19 cellular contexts compared by ENCODE assay signal in the genomic region with DNA sequence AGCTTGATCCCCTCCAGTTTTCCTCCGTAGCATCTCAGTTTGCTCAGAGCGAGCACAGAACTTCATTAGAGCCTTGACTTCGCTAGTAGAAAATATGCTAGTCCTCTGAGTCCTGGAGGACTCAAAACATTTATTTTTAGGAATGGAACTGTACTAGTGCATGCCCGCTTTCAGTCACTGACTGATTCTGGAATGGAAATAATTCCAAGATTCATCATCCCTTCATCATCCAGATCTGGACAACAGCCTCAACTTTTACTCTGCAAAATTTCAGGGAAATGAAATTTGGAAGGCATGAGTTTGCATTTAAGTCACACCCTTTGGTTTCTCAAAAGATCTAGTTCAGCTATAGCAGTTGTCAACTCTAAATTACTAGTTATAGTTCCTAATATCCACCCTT.
A peak's percentile ranks its signal among the peaks of the same experiment; 100 is the strongest.
DNase-seq lines count a peak whose midpoint lies in the region; ATAC-seq, FAIRE-seq and TF ChIP-seq lines count a peak whose summit lies in the region.
"Had no signal": no experiment of that assay in that cellular context is flagged by ENCODE, and none has a peak within 500 bp of the region (broad histone marks: within the 10 kb centered on the region; RNA-seq: fewer than 3 reads in every experiment).

No MANE protein-coding gene starts in this region.

- POLR2A ChIA-PET in BJ (lab: Charles Lee) (interaction anchor here (0.6 kb wide), 1 partner anchor 14 kb away, joined by 15 read pairs; no protein-coding TSS in a partner anchor), endothelial cell of umbilical vein (lab: Charles Lee) (no interaction called here), T-cell (lab: Charles Lee) (no interaction called here)

- H3K36me3 Mint-ChIP-seq in neural progenitor cell (no peaks in the 10 kb centered on the region), T-cell (no peaks in the 10 kb centered on the region)
- H3K36me3 Mint-ChIP-seq: brain had no signal

- CTCF ChIA-PET in BJ (lab: Yijun Ruan, JAX) (interaction anchor here (0.6 to 1.1 kb wide), 3 partner anchors 19 to 388 kb away, joined by 3 read pairs; no protein-coding TSS in a partner anchor), endothelial cell of umbilical vein (lab: Charles Lee) (no interaction called here), T-cell (lab: Charles Lee) (no interaction called here)

- H2AFZ ChIP-seq in endothelial cell of umbilical vein (ENCODE audit: low read depth, low read length) (no peak overlapping the region), neural progenitor cell (replicated peaks) (peak overlapping the region; percentile 18)

- intact Hi-C loops in endothelial cell of umbilical vein (cut with micrococcal nuclease) = no loop called here

- no peak for TF ChIP-seq POLR2A in endothelial cell of umbilical vein (IDR thresholded peaks at IDR 0.05; ENCODE audit: low read depth, low read length)
- no peak for TF ChIP-seq POLR2A in tibial nerve (IDR thresholded peaks at IDR 0.05)

- H3K79me2 ChIP-seq in endothelial cell of umbilical vein (ENCODE audit: control insufficient read depth, insufficient read depth, low read length) = no peaks in the 10 kb centered on the region
- no peaks in the 10 kb centered on the region for H3K79me2 ChIP-seq in neural progenitor cell (ENCODE audit: low read depth)

- no peak for FAIRE-seq in endothelial cell of umbilical vein (lab: Jason Lieb, UNC)

- H3K9me3 ChIP-seq in endothelial cell of umbilical vein (replicated peaks; ENCODE audit: control insufficient read depth, insufficient read depth, low read length) (no peaks in the 10 kb centered on the region), neural progenitor cell (ENCODE audit: low read depth) (no peaks in the 10 kb centered on the region), tibial nerve (no peaks in the 10 kb centered on the region)
- H3K9me3 ChIP-seq: sigmoid colon had no signal

- H3K27ac ChIP-seq in endothelial cell of umbilical vein (ENCODE audit: insufficient read depth, low read depth, low read length) (no peak overlapping the region), neural progenitor cell (no peak overlapping the region), tibial nerve (no peak overlapping the region)

- H3K9ac ChIP-seq in endothelial cell of umbilical vein (replicated peaks; ENCODE audit: extremely low read depth, insufficient read depth, low read length) (no peak overlapping the region), neural progenitor cell (no peak overlapping the region)

- H3K4me2 ChIP-seq in endothelial cell of umbilical vein (ENCODE audit: insufficient read depth, low read length) (no peak overlapping the region), neural progenitor cell (no peak overlapping the region)

- H3K27me3 ChIP-seq in BJ (ENCODE audit: control insufficient read depth, insufficient read depth, low read length) = no peaks in the 10 kb centered on the region
- no peaks in the 10 kb centered on the region for H3K27me3 ChIP-seq in endothelial cell of umbilical vein (ENCODE audit: control insufficient read depth in 2 of 2, insufficient read depth in 2 of 2, low read length in 2 of 2)
- no peaks in the 10 kb centered on the region for H3K27me3 ChIP-seq in neural progenitor cell
- H3K27me3 ChIP-seq in tibial nerve = no peaks in the 10 kb centered on the region
- H3K27me3 ChIP-seq: sigmoid colon had no signal

- TF ChIP-seq EP300 in tibial nerve (IDR thresholded peaks at IDR 0.05) = no peak

- dilution Hi-C loops in endothelial cell of umbilical vein (cut with MboI; ENCODE audit: extremely low pct_ligation_motif_present, low sequenced_read_pairs) = no loop called here

- no peak overlapping the region for H3K4me3 Mint-ChIP-seq in neural progenitor cell
- no peak overlapping the region for H3K4me3 Mint-ChIP-seq in T-cell
- H3K4me3 Mint-ChIP-seq: activated naive CD4-positive, alpha-beta T cell treated with anti-CD3 and anti-CD28 coated beads for 36 hours; B cell; brain; H9 had no signal

- 70 to 90% methylated on average over 4 of the region's 4 CpGs for WGBS in tibial nerve, 2 donors

- H4K20me1 ChIP-seq in endothelial cell of umbilical vein (replicated peaks; ENCODE audit: control insufficient read depth, extremely low read depth, insufficient read depth, low read length) (no peaks in the 10 kb centered on the region), neural progenitor cell (ENCODE audit: low read depth) (no peaks in the 10 kb centered on the region)

- H3F3A ChIP-seq in neural progenitor cell (ENCODE audit: low read depth) = no peaks in the 10 kb centered on the region

- TF ChIP-seq CTCF in BJ (IDR thresholded peaks at IDR 0.05; ENCODE audit: insufficient read depth, low read depth, low read length) (no peak), endothelial cell of umbilical vein (IDR thresholded peaks at IDR 0.05; ENCODE audit: extremely low read depth in 1 of 2, insufficient read depth in 1 of 2, low read depth in 1 of 2, low read length in 2 of 2) (no peak), neural progenitor cell (IDR thresholded peaks at IDR 0.05) (no peak), tibial nerve (IDR thresholded peaks at IDR 0.05) (no peak)

- H3K9me3 Mint-ChIP-seq in neural progenitor cell (no peaks in the 10 kb centered on the region), T-cell (no peaks in the 10 kb centered on the region)
- H3K9me3 Mint-ChIP-seq: activated naive CD4-positive, alpha-beta T cell treated with anti-CD3 and anti-CD28 coated beads for 36 hours; H9 had no signal

- DNase-seq in BJ (ENCODE audit: low read depth) (peak; percentile 64), M059J (ENCODE audit: low read depth) (peak; percentile 72), endothelial cell of umbilical vein (ENCODE audit: low read depth, low spot score) (no peak), neural progenitor cell (ENCODE audit: low spot score) (no peak), T-cell (no peak), tibial nerve (ENCODE audit: low spot score in 2 of 2) (no peak)
- DNase-seq: activated naive CD4-positive, alpha-beta T cell treated with anti-CD3 and anti-CD28 coated beads for 36 hours; dermis blood vessel endothelial cell; H9; Kasumi-1; left cardiac atrium; NCI-H2171; NCI-H748 treated with DMSO at 0.1 percent for 48 hours; sigmoid colon; stimulated activated CD4-positive, alpha-beta T cell treated with anti-CD3 and anti-CD28 coated beads, Interleukin-4, amount 100 ng/mL, for 24 hours had no signal

- H3K27ac Mint-ChIP-seq in neural progenitor cell (no peak overlapping the region), T-cell (no peak overlapping the region)
- H3K27ac Mint-ChIP-seq: activated naive CD4-positive, alpha-beta T cell treated with anti-CD3 and anti-CD28 coated beads for 36 hours; B cell; brain had no signal

- H3K4me3 ChIP-seq in BJ (ENCODE audit: low read depth, low read length) (no peak overlapping the region), endothelial cell of umbilical vein (replicated peaks in 1 of 3; ENCODE audit: insufficient read depth in 1 of 3, low read depth in 1 of 3, low read length in 3 of 3) (no peak overlapping the region), neural progenitor cell (no peak overlapping the region), tibial nerve (no peak overlapping the region)
- H3K4me3 ChIP-seq: sigmoid colon had no signal

- H3K4me1 Mint-ChIP-seq in neural progenitor cell (peaks cover 2% of the 10 kb centered on the region), T-cell (peaks cover 0 to 4% (median 3%) of the 10 kb centered on the region in 3 donors)
- H3K4me1 Mint-ChIP-seq: B cell had no signal

- BruUV-seq in endothelial cell of umbilical vein (replicated peaks; lab: Mats Ljungman, UMichigan) = no TSS peak

- no peaks in the 10 kb centered on the region for H3K9me1 ChIP-seq in endothelial cell of umbilical vein (replicated peaks; ENCODE audit: control insufficient read depth, extremely low read depth, insufficient read depth, low read length)

- H3K27me3 Mint-ChIP-seq in neural progenitor cell (ENCODE audit: insufficient read depth, low read depth) = peaks cover 2% of the 10 kb centered on the region
- no peaks in the 10 kb centered on the region for H3K27me3 Mint-ChIP-seq in T-cell
- H3K27me3 Mint-ChIP-seq: B cell, brain had no signal

- no peaks in the 10 kb centered on the region for H3K4me1 ChIP-seq in endothelial cell of umbilical vein (ENCODE audit: control insufficient read depth, extremely low read depth, insufficient read depth, low read length)
- no peaks in the 10 kb centered on the region for H3K4me1 ChIP-seq in neural progenitor cell
- H3K4me1 ChIP-seq in tibial nerve = peaks cover 0 to 40% (median 8%) of the 10 kb centered on the region in 4 donors

- ATAC-seq in T-cell (replicated peaks in 1 of 4) = no peak
- ATAC-seq in GM18868 (IDR thresholded peaks at IDR 0.05; ENCODE audit: unreplicated experiment) = no peak
- no peak for ATAC-seq in HG03196 (IDR thresholded peaks at IDR 0.05; ENCODE audit: unreplicated experiment)

- H3K36me3 ChIP-seq in BJ (ENCODE audit: control insufficient read depth, insufficient read depth, low read length) (no peaks in the 10 kb centered on the region), endothelial cell of umbilical vein (ENCODE audit: control insufficient read depth in 2 of 2, extremely low read depth in 1 of 2, insufficient read depth in 2 of 2, low read length in 2 of 2) (no peaks in the 10 kb centered on the region), neural progenitor cell (no peaks in the 10 kb centered on the region), tibial nerve (no peaks in the 10 kb centered on the region)
- H3K36me3 ChIP-seq: sigmoid colon had no signal

TF ChIP-seq in endothelial cell of umbilical vein, 7 proteins besides CTCF, POLR2A, EP300 and RAD21:
- TF ChIP-seq GATA2 (IDR thresholded peaks at IDR 0.05; ENCODE audit: insufficient read depth, insufficient read length, low read depth, low read length) (no peak), EZH2 (IDR thresholded peaks at IDR 0.05; ENCODE audit: borderline replicate concordance, low read depth, low read length, severe bottlenecking) (no peak), POLR2AphosphoS5 (IDR thresholded peaks at IDR 0.05; ENCODE audit: insufficient read depth, low read depth, low read length) (no peak), JUN (IDR thresholded peaks at IDR 0.05; ENCODE audit: borderline replicate concordance, insufficient read depth, insufficient read length, low read depth) (no peak), FOS (IDR thresholded peaks at IDR 0.05; ENCODE audit: borderline replicate concordance, insufficient read depth, low read length) (peak; percentile 22), MYC (IDR thresholded peaks at IDR 0.05; ENCODE audit: low read depth, low read length) (no peak)
- TF ChIP-seq, protein P1, sequence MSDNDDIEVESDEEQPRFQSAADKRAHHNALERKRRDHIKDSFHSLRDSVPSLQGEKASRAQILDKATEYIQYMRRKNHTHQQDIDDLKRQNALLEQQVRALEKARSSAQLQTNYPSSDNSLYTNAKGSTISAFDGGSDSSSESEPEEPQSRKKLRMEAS (IDR thresholded peaks at IDR 0.05; ENCODE audit: insufficient read depth, insufficient read length) = no peak

Comparison
In these comparisons a context has a peak if more than half of its experiments do, and no peak if none do; other contexts are left out.
1. DNase-seq: peak in BJ (single experiment) and M059J (single experiment); none in endothelial cell of umbilical vein (single experiment), neural progenitor cell (single experiment), T-cell (0 of 34) and tibial nerve (0 of 2).